23 cellular contexts compared by ENCODE assay signal in the genomic region with DNA sequence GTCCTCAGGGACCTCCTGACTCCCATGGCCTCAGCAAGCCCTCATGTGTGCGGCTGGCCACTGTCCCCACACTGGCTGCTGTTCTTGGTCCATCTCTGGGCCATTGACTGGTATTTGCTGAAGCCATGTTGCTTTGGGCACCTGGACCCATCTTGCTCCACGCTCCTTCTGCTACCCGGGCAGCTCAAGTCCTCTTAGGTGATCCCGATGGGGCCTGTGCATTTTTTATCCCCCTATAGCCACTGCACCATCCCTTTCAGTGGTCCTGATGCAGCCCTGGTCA. TPM values are rescaled to one million over a fixed set of nuclear protein-coding genes. Genes with fewer than 3 reads are reported as not detected.
"Had no signal": no experiment of that assay in that cellular context is flagged by ENCODE, and none has a peak within 500 bp of the region (broad histone marks: within the 10 kb centered on the region; RNA-seq: fewer than 3 reads in every experiment).

No MANE protein-coding gene starts in this region.

- H3K36me3 Mint-ChIP-seq: activated naive CD4-positive, alpha-beta T cell treated with anti-CD3 and anti-CD28 coated beads, Interleukin-2, amount 50 U/mL, for 24 hours had no signal

- ATAC-seq: activated T-helper 17 cell treated with anti-CD3 and anti-CD28 coated beads, Interleukin-2, amount 50 U/mL, for 72 hours had no signal

- H3K9me3 ChIP-seq: breast epithelium, MG63, Peyer's patch had no signal

- DNase-seq: activated CD4-positive, alpha-beta memory T cell treated with anti-CD3 and anti-CD28 coated beads, Interleukin-2, amount 10 ng/mL, durations not matched to agents 7 days and 5 days; activated CD4-positive, alpha-beta T cell treated with anti-CD3 and anti-CD28 coated beads, Interleukin-2, amount 50 U/mL, for 1 hour; activated naive CD4-positive, alpha-beta T cell; activated T-cell treated with anti-CD3 and anti-CD28 coated beads for 4 hours; activated T-cell treated with anti-CD3 and anti-CD28 coated beads, Interleukin-2, amount 50 U/mL, for 48 hours; MG63; NCI-H1105; NCI-H1436; NCI-H1694 treated with DMSO at 0.1 percent for 48 hours; NCI-H2029 treated with DMSO at 0.1 percent for 48 hours; NCI-H510A treated with DMSO at 0.1 percent for 48 hours; NCI-H69; NK-92 treated with Interleukin-12 subunit alpha and Interleukin-12 subunit beta, amount 100 ng/mL, for 24 hours; OCI-M1; SHP77 treated with DMSO at 0.1 percent for 48 hours had no signal

- H3K4me1 Mint-ChIP-seq: activated CD4-positive, alpha-beta memory T cell treated with anti-CD3 and anti-CD28 coated beads, Interleukin-2, amount 10 ng/mL, durations not matched to agents 7 days and 5 days; activated T-helper 17 cell treated with anti-CD3 and anti-CD28 coated beads, Interleukin-2, amount 50 U/mL, for 72 hours had no signal

- H3K27me3 ChIP-seq: breast epithelium, MG63, Peyer's patch had no signal

- H3K4me3 Mint-ChIP-seq: activated CD4-positive, alpha-beta memory T cell treated with anti-CD3 and anti-CD28 coated beads, Interleukin-2, amount 10 ng/mL, durations not matched to agents 7 days and 5 days; activated naive CD4-positive, alpha-beta T cell treated with anti-CD3 and anti-CD28 coated beads, Interleukin-2, amount 50 U/mL, for 24 hours; activated T-helper 17 cell treated with anti-CD3 and anti-CD28 coated beads, Interleukin-2, amount 50 U/mL, for 72 hours; T-helper 1 cell treated with Interleukin-12 subunit alpha and Interleukin-12 subunit beta and Interleukin-4 antibody, amounts not matched to agents 30 μg/mL and 1 μg/mL, for 36 hours had no signal

- H3K27me3 Mint-ChIP-seq: activated naive CD4-positive, alpha-beta T cell treated with anti-CD3 and anti-CD28 coated beads, Interleukin-2, amount 50 U/mL, for 24 hours had no signal

- H3K4me3 ChIP-seq: breast epithelium, MG63, Peyer's patch had no signal

- H3K36me3 ChIP-seq: breast epithelium, MG63, Peyer's patch had no signal

- H3K27ac Mint-ChIP-seq: activated CD4-positive, alpha-beta memory T cell treated with anti-CD3 and anti-CD28 coated beads, Interleukin-2, amount 10 ng/mL, durations not matched to agents 7 days and 5 days; activated naive CD4-positive, alpha-beta T cell treated with anti-CD3 and anti-CD28 coated beads, Interleukin-2, amount 50 U/mL, for 24 hours; activated T-helper 17 cell treated with anti-CD3 and anti-CD28 coated beads, Interleukin-2, amount 50 U/mL, for 72 hours; T-helper 1 cell treated with Interleukin-12 subunit alpha and Interleukin-12 subunit beta and Interleukin-4 antibody, amounts not matched to agents 30 μg/mL and 1 μg/mL, for 36 hours had no signal

- H3K9me3 Mint-ChIP-seq: activated CD4-positive, alpha-beta memory T cell treated with anti-CD3 and anti-CD28 coated beads, Interleukin-2, amount 10 ng/mL, durations not matched to agents 7 days and 5 days; activated naive CD4-positive, alpha-beta T cell treated with anti-CD3 and anti-CD28 coated beads, Interleukin-2, amount 50 U/mL, for 24 hours; activated T-helper 17 cell treated with anti-CD3 and anti-CD28 coated beads, Interleukin-2, amount 50 U/mL, for 72 hours; T-helper 1 cell treated with Interleukin-12 subunit alpha and Interleukin-12 subunit beta and Interleukin-4 antibody, amounts not matched to agents 30 μg/mL and 1 μg/mL, for 36 hours had no signal

- H3K4me1 ChIP-seq: breast epithelium, Peyer's patch had no signal

- H3K27ac ChIP-seq: breast epithelium, Peyer's patch, RWPE1 had no signal

RNA-seq across cellular contexts. Expression of gene RAMP3, which starts 16.7 kb away (rescaled TPM):
- total RNA-seq: activated CD4-positive, alpha-beta memory T cell treated with anti-CD3 and anti-CD28 coated beads, Interleukin-2, amount 10 ng/mL, durations not matched to agents 7 days and 5 days; activated CD8-positive, alpha-beta memory T cell treated with anti-CD3 and anti-CD28 coated beads for 36 hours; activated T-helper 17 cell treated with anti-CD3 and anti-CD28 coated beads, Interleukin-2, amount 50 U/mL, for 72 hours; SK-MEL-5 had no signal
